1 cellular context compared by ENCODE assay signal in genomic region chr5:189976-190365, GRCh38.
TF ChIP-seq lines count a peak whose summit lies in the region.

No MANE protein-coding gene starts in this region.

TF ChIP-seq in HepG2, 621 proteins besides CTCF, POLR2A, EP300 and RAD21:
- TF ChIP-seq U2AF2 (IDR thresholded peaks at IDR 0.05; ENCODE audit: low read depth, low read length), result no peak
- no peak for TF ChIP-seq PAX8 (CRISPR knock-in tag; IDR thresholded peaks at IDR 0.05; ENCODE audit: borderline replicate concordance)
- TF ChIP-seq HNRNPUL1 (IDR thresholded peaks at IDR 0.05; ENCODE audit: low read depth, low read length), result no peak
- no peak for TF ChIP-seq HMGA1 (CRISPR knock-in tag; conservative IDR thresholded peaks at IDR 0.05)
- no peak for TF ChIP-seq PAXIP1 (CRISPR knock-in tag; conservative IDR thresholded peaks at IDR 0.05)
- TF ChIP-seq YEATS4 (CRISPR knock-in tag; IDR thresholded peaks at IDR 0.05; ENCODE audit: borderline replicate concordance), result no peak
- no peak for TF ChIP-seq ZNF547 (CRISPR knock-in tag; IDR thresholded peaks at IDR 0.05)
- no peak for TF ChIP-seq NCOA5 (CRISPR knock-in tag; IDR thresholded peaks at IDR 0.05)
- TF ChIP-seq TBL1XR1 (IDR thresholded peaks at IDR 0.05; ENCODE audit: borderline replicate concordance, low read length, partially characterized antibody), result no peak
- no peak for TF ChIP-seq ZNF292 (CRISPR knock-in tag; IDR thresholded peaks at IDR 0.05; ENCODE audit: borderline replicate concordance, low read depth)
- no peak for TF ChIP-seq ZNF567 (CRISPR knock-in tag; IDR thresholded peaks at IDR 0.05; ENCODE audit: borderline replicate concordance)
TF ChIP-seq in HepG2: peak in this region for 0.
